Comparison of ENCODE assay signal across 7 cellular contexts in the genomic region with DNA sequence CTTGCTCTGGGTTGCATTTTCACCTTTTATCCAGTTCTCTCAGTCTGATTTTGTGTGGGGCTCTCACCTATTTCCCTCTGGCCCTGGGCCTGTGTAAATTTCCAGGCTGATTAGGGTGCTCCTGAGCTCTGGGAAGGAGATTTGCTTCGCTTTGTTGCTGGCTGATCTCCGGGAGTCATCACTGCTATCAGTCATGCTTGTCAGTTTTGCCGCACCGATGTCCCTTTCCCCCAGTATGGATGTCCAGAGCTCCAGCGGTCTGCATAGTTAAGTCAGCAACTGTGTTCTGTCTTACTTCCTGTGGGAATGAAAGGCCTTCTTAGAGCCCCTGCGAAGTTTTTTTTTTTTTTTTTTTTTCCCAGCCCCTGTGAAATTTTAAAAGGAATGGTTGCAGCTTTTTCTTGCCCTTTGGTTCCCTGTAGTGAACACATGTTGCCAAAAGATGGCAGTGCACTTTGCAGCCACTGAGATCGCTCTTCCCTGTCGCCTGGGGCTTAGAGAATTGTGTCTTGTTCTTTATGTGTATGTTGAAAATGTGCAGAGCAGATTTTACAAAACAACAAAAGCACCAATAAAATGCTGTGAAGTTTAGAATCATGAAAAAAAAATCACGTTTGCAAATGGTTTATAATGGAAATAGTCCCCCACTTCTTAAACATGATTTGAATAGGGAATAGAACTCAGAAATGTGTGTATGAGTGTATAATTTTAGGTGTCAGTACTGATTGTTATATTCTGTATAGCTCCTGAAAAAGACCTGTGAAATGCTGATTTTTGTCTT.
DNase-seq lines count a peak whose midpoint lies in the region; ATAC-seq and TF ChIP-seq lines count a peak whose summit lies in the region.

No MANE protein-coding gene starts in this region.

- peak; percentile 72 for ATAC-seq in HG02885 (IDR thresholded peaks at IDR 0.05; ENCODE audit: poor library complexity, unreplicated experiment)

- DNase-seq in GM10248 (ENCODE audit: extremely low spot score) (peak; percentile 39), SK-N-MC (ENCODE audit: low read depth, low spot score) (peak; percentile 66), fibroblast of the aortic adventitia (ENCODE audit: low read depth) (peak; percentile 73), osteoblast (ENCODE audit: insufficient read length, low spot score, missing footprints) (peak; percentile 76)
- DNase-seq in stimulated activated CD4-positive, alpha-beta T cell treated with anti-CD3 and anti-CD28 coated beads, Interleukin-1b, Interleukin-23, amount 100 ng/mL, for 48 hours, result no peak
- no peak for DNase-seq in activated T-cell treated with anti-CD3 and anti-CD28 coated beads, Interleukin-2, amount 50 U/mL, for 1 hour

- peak overlapping the region; percentile 71 for H3K4me2 ChIP-seq in osteoblast (ENCODE audit: insufficient read depth, low read length)

- POLR2A ChIA-PET in GM10248 (lab: Yijun Ruan, JAX), result no interaction called here

- CTCF ChIA-PET in GM10248 (lab: Yijun Ruan, JAX), result interaction anchor here (0.7 to 2.7 kb wide), 20 partner anchors 9 to 1073 kb away, joined by 3 to 18 read pairs (median 5); no protein-coding TSS in a partner anchor

- H3K9me3 ChIP-seq in SK-N-MC (ENCODE audit: low read depth, low read length), result no peaks in the 10 kb centered on the region
- H3K9me3 ChIP-seq in osteoblast (ENCODE audit: low read depth, low read length), result no peaks in the 10 kb centered on the region

- H2AFZ ChIP-seq in osteoblast (ENCODE audit: low read length), result peak overlapping the region; percentile 48

- H3K27ac ChIP-seq in SK-N-MC, result 0 out of 2 replicates have a peak overlapping the region, but pooled peaks have one; percentile 38
- peak overlapping the region; percentile 84 for H3K27ac ChIP-seq in osteoblast (ENCODE audit: low read depth, low read length)

- peak overlapping the region; percentile 29 for H3K4me3 ChIP-seq in SK-N-MC
- H3K4me3 ChIP-seq in fibroblast of the aortic adventitia (ENCODE audit: low read depth, low read length), result no peak overlapping the region
- H3K4me3 ChIP-seq in osteoblast (ENCODE audit: insufficient read depth, low read length), result peak overlapping the region; percentile 47

- H3K36me3 ChIP-seq in SK-N-MC (ENCODE audit: insufficient read depth, low read length) (no peaks in the 10 kb centered on the region), osteoblast (ENCODE audit: insufficient read depth, low read length) (no peaks in the 10 kb centered on the region)

- H4K20me1 ChIP-seq in osteoblast (ENCODE audit: insufficient read depth, low read length), result peaks cover 5% of the 10 kb centered on the region

- H3K27me3 ChIP-seq in osteoblast (ENCODE audit: insufficient read depth, low read length), result no peaks in the 10 kb centered on the region

- H3K4me1 ChIP-seq in osteoblast (ENCODE audit: insufficient read depth, low read length), result peaks cover 43% of the 10 kb centered on the region

- peak overlapping the region; percentile 52 for H3K9ac ChIP-seq in SK-N-MC (ENCODE audit: insufficient read length)

- peaks cover 83% of the 10 kb centered on the region for H3K79me2 ChIP-seq in osteoblast (ENCODE audit: insufficient read depth, low read length)

- peak; percentile 55 for TF ChIP-seq CTCF in GM10248 (IDR thresholded peaks at IDR 0.05; ENCODE audit: control extremely low read depth, extremely low read depth, low read depth, missing control alignments)
- peak; percentile 86 for TF ChIP-seq CTCF in fibroblast of the aortic adventitia (IDR thresholded peaks at IDR 0.05; ENCODE audit: insufficient read depth, low read length)
- TF ChIP-seq CTCF in osteoblast (IDR thresholded peaks at IDR 0.05; ENCODE audit: extremely low read depth, low read depth, low read length), result peak; percentile 82

Comparison
In these comparisons a context has a peak if more than half of its experiments do, and no peak if none do; other contexts are left out.
1. DNase-seq: peak in GM10248 (single experiment), SK-N-MC (single experiment), fibroblast of the aortic adventitia (single experiment) and osteoblast (single experiment); none in stimulated activated CD4-positive, alpha-beta T cell treated with anti-CD3 and anti-CD28 coated beads, Interleukin-1b, Interleukin-23, amount 100 ng/mL, for 48 hours (single experiment) and activated T-cell treated with anti-CD3 and anti-CD28 coated beads, Interleukin-2, amount 50 U/mL, for 1 hour (single experiment).
2. Peak in every context shown above with its lines, with median percentiles within 50 percentile points of each other: CTCF ChIP-seq.